Comparison of ENCODE assay signal across 8 cellular contexts in the genomic region with DNA sequence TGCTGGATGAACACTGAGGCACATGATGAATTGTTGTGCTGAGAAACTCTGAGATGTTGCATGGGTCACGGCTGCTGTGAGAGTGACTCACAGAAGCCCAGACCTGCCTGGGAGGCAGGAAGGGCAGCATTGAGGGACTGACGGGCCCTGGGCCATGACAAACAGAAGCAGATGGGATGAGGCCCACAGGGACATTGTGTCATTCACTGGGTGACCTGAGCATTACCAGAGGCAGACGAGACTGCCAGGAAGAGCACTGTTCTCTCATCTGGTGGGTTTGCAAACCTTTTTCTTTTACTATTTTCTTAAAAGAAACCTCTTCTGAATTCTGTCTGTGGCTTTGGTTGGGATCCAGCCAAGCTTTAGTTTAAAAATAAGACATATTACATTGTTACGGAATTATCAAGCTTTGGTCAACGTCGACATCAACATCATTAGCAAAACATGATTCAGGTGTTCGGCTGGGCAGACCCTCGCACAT.
DNase-seq lines count a peak whose midpoint lies in the region; ATAC-seq, FAIRE-seq and TF ChIP-seq lines count a peak whose summit lies in the region.

No MANE protein-coding gene starts in this region.

- TF ChIP-seq CTCF in RWPE1 (conservative IDR thresholded peaks at IDR 0.05; ENCODE audit: low read depth) (no peak), pancreas (IDR thresholded peaks at IDR 0.05) (no peak)

- peak overlapping the region; percentile 86 for H3K27ac ChIP-seq in RWPE1
- H3K27ac ChIP-seq in pancreas: no peak overlapping the region
- H3K27ac ChIP-seq in mesendoderm (ENCODE audit: low read depth, low read length): no peak overlapping the region

- H3K36me3 ChIP-seq in pancreas (no peaks in the 10 kb centered on the region), mesendoderm (ENCODE audit: control insufficient read depth, insufficient read depth, low read length) (no peaks in the 10 kb centered on the region)

- H2BK15ac ChIP-seq in mesendoderm (replicated peaks; ENCODE audit: low read depth): no peak overlapping the region

- H3K4ac ChIP-seq in mesendoderm (ENCODE audit: low read depth, low read length): no peak overlapping the region

- no peak overlapping the region for H4K8ac ChIP-seq in mesendoderm (ENCODE audit: low read depth, low read length)

- H3K27me3 ChIP-seq in pancreas (no peaks in the 10 kb centered on the region), mesendoderm (ENCODE audit: insufficient read depth, low read length, poor library complexity) (no peaks in the 10 kb centered on the region)

- ATAC-seq in pancreas: peak in 3 of 4 donors; percentile 66 to 92 (median 87)
- ATAC-seq in T-helper 17 cell: no peak
- no peak for ATAC-seq in stimulated activated naive CD8-positive, alpha-beta T cell treated with anti-CD3 and anti-CD28 coated beads, Interleukin-15, Interleukin-2, amounts not matched to agents 100 U/mL and 50 U/mL, for 24 hours

- no peak overlapping the region for H3K23ac ChIP-seq in mesendoderm (ENCODE audit: low read length)

- H3K56ac ChIP-seq in mesendoderm (ENCODE audit: low read length): no peak overlapping the region

- WGBS in pancreas, 2 donors: 57 to 68% methylated on average over 8 of the region's 8 CpGs
- WGBS in mesendoderm (ENCODE audit: extremely low coverage, insufficient coverage, low lambda C conversion rate): no CpG with 5 or more reads among the region's 8 CpGs

- no peaks in the 10 kb centered on the region for H3K9me3 ChIP-seq in pancreas
- no peaks in the 10 kb centered on the region for H3K9me3 ChIP-seq in T-helper 17 cell (ENCODE audit: control insufficient read depth, low read length, poor library complexity, severe bottlenecking)

- no peak overlapping the region for H3K9ac ChIP-seq in mesendoderm (ENCODE audit: low read length)

- CTCF ChIA-PET in RWPE1 (lab: Yijun Ruan, JAX): interaction anchor here (0.6 kb wide), 1 partner anchor 263 kb away, joined by 3 read pairs; no protein-coding TSS in a partner anchor

- no peak overlapping the region for H2BK5ac ChIP-seq in mesendoderm (ENCODE audit: low read length)

- no peak overlapping the region for H3K4me2 ChIP-seq in mesendoderm (ENCODE audit: low read length)

- no peak overlapping the region for H3K4me3 ChIP-seq in pancreas
- no peak overlapping the region for H3K4me3 ChIP-seq in mesendoderm (ENCODE audit: low read length)

- H3K4me3 Mint-ChIP-seq in T-helper 17 cell: no peak overlapping the region

- no peak overlapping the region for H2BK120ac ChIP-seq in mesendoderm (ENCODE audit: low read depth, low read length)

- H3K79me2 ChIP-seq in mesendoderm (ENCODE audit: control insufficient read depth, insufficient read depth, low read length): no peaks in the 10 kb centered on the region

- no peaks in the 10 kb centered on the region for H3K4me1 ChIP-seq in pancreas
- H3K4me1 ChIP-seq in mesendoderm (ENCODE audit: control insufficient read depth, low read depth, low read length): peaks cover 2% of the 10 kb centered on the region

- no peak overlapping the region for H2AK5ac ChIP-seq in mesendoderm (ENCODE audit: low read length)

- no peaks in the 10 kb centered on the region for H3K4me1 Mint-ChIP-seq in T-helper 17 cell

- H4K5ac ChIP-seq in mesendoderm (ENCODE audit: low read length): no peak overlapping the region

- no peak overlapping the region for H3K18ac ChIP-seq in mesendoderm (ENCODE audit: low read length)

- H3K27me3 Mint-ChIP-seq in T-helper 17 cell: peaks cover 42% of the 10 kb centered on the region

- DNase-seq in GM03348 (ENCODE audit: low spot score) (peak; percentile 91), RWPE1 (ENCODE audit: low spot score) (peak; percentile 80), fibroblast of the conjunctiva (ENCODE audit: low read depth) (peak; percentile 63), pancreas (peak in 2 of 6 donors; percentile 24 to 28), cerebellum (ENCODE audit: low spot score) (no peak), T-helper 17 cell (no peak), mesendoderm (no peak)
- no peak for DNase-seq in stimulated activated naive CD8-positive, alpha-beta T cell treated with anti-CD3 and anti-CD28 coated beads, Interleukin-15, Interleukin-2, amounts not matched to agents 100 U/mL and 50 U/mL, for 24 hours

- H3K27ac Mint-ChIP-seq in T-helper 17 cell: no peak overlapping the region

- no peaks in the 10 kb centered on the region for H3K79me1 ChIP-seq in mesendoderm (ENCODE audit: low read length)

- no peak for FAIRE-seq in pancreas (lab: Jason Lieb, UNC)

- intact Hi-C loops in pancreas (cut with DNase I): no loop called here

- H3K36me3 Mint-ChIP-seq in T-helper 17 cell (ENCODE audit: low read depth): no peaks in the 10 kb centered on the region

- POLR2A ChIA-PET in RWPE1 (lab: Yijun Ruan, JAX; ENCODE audit: low non-redundant PET): no interaction called here

Comparison
In these comparisons a context has a peak if more than half of its experiments do, and no peak if none do; other contexts are left out.
1. DNase-seq: peak in GM03348 (single experiment), RWPE1 (single experiment) and fibroblast of the conjunctiva (single experiment); none in cerebellum (single experiment), T-helper 17 cell (0 of 3), stimulated activated naive CD8-positive, alpha-beta T cell treated with anti-CD3 and anti-CD28 coated beads, Interleukin-15, Interleukin-2, amounts not matched to agents 100 U/mL and 50 U/mL, for 24 hours (single experiment) and mesendoderm (single experiment).
2. ATAC-seq: peak in pancreas (3 of 4); none in T-helper 17 cell (single experiment) and stimulated activated naive CD8-positive, alpha-beta T cell treated with anti-CD3 and anti-CD28 coated beads, Interleukin-15, Interleukin-2, amounts not matched to agents 100 U/mL and 50 U/mL, for 24 hours (single experiment).